Comparison of ENCODE assay signal across 14 cellular contexts in genomic region chr11:12088531-12088930, GRCh38. TPM values are rescaled to one million over a fixed set of nuclear protein-coding genes. Genes with fewer than 3 reads are reported as not detected.
DNase-seq lines count a peak whose midpoint lies in the region; ATAC-seq and TF ChIP-seq lines count a peak whose summit lies in the region.
"Had no signal": no experiment of that assay in that cellular context is flagged by ENCODE, and none has a peak within 500 bp of the region (broad histone marks: within the 10 kb centered on the region; RNA-seq: fewer than 3 reads in every experiment).

No MANE protein-coding gene starts in this region.

- H3K36me3 ChIP-seq in brain microvascular endothelial cell (replicated peaks) (no peaks in the 10 kb centered on the region), lower lobe of right lung (no peaks in the 10 kb centered on the region), upper lobe of right lung (no peaks in the 10 kb centered on the region)
- H3K36me3 ChIP-seq: gastrocnemius medialis had no signal

- intact Hi-C loops in lower lobe of right lung (cut with DNase I) (no loop called here), upper lobe of right lung (cut with DNase I) (no loop called here)

- H3K4me3 Mint-ChIP-seq in activated naive CD4-positive, alpha-beta T cell treated with anti-CD3 and anti-CD28 coated beads, Interleukin-2, amount 50 U/mL, for 24 hours, result no peak overlapping the region

- TF ChIP-seq CTCF in brain microvascular endothelial cell (IDR thresholded peaks at IDR 0.05; ENCODE audit: low read depth, low read length, missing control alignments), result no peak
- TF ChIP-seq CTCF in lower lobe of right lung (IDR thresholded peaks at IDR 0.05), result no peak
- TF ChIP-seq CTCF in upper lobe of right lung (IDR thresholded peaks at IDR 0.05), result no peak

- no peak for DNase-seq in activated naive CD4-positive, alpha-beta T cell treated with anti-CD3 and anti-CD28 coated beads, Interleukin-2, amount 50 U/mL, for 72 hours (ENCODE audit: low spot score in 2 of 2)
- DNase-seq in brain microvascular endothelial cell (no peak), lower lobe of right lung (no peak), upper lobe of right lung (no peak), HT-29 (ENCODE audit: low spot score) (no peak), dedifferentiated amniotic fluid mesenchymal stem cell (ENCODE audit: extremely low spot score) (no peak)
- no peak for DNase-seq in activated CD8-positive, alpha-beta memory T cell treated with anti-CD3 and anti-CD28 coated beads, Interleukin-2, amount 50 U/mL, for 48 hours
- DNase-seq: activated CD4-positive, alpha-beta T cell treated with anti-CD3 and anti-CD28 coated beads, Interleukin-2, amount 50 U/mL, for 1 hour; activated naive CD4-positive, alpha-beta T cell treated with Interleukin-2 at 50 U/mL for 16 hours; cortex of kidney; DMS79; NCI-H1092 treated with DMSO at 0.1 percent for 48 hours had no signal

- no peak for ATAC-seq in activated naive CD4-positive, alpha-beta T cell treated with anti-CD3 and anti-CD28 coated beads, Interleukin-2, amount 50 U/mL, for 72 hours
- ATAC-seq in lower lobe of right lung, result no peak
- no peak for ATAC-seq in upper lobe of right lung

- H3K9me3 Mint-ChIP-seq in activated naive CD4-positive, alpha-beta T cell treated with anti-CD3 and anti-CD28 coated beads, Interleukin-2, amount 50 U/mL, for 24 hours, result no peaks in the 10 kb centered on the region
- H3K9me3 Mint-ChIP-seq in activated naive CD4-positive, alpha-beta T cell treated with anti-CD3 and anti-CD28 coated beads, Interleukin-2, amount 50 U/mL, for 72 hours, result peaks cover 0 to 3% of the 10 kb centered on the region in 2 donors

- H3K27me3 ChIP-seq in brain microvascular endothelial cell (replicated peaks) (no peaks in the 10 kb centered on the region), lower lobe of right lung (ENCODE audit: low read depth) (no peaks in the 10 kb centered on the region), upper lobe of right lung (no peaks in the 10 kb centered on the region)

- no peak overlapping the region for H3K4me3 ChIP-seq in brain microvascular endothelial cell (ENCODE audit: low read depth, low read length)
- no peak overlapping the region for H3K4me3 ChIP-seq in lower lobe of right lung
- H3K4me3 ChIP-seq in upper lobe of right lung, result no peak overlapping the region
- H3K4me3 ChIP-seq: gastrocnemius medialis had no signal

- H3K36me3 Mint-ChIP-seq in activated naive CD4-positive, alpha-beta T cell treated with anti-CD3 and anti-CD28 coated beads, Interleukin-2, amount 50 U/mL, for 24 hours, result no peaks in the 10 kb centered on the region
- H3K36me3 Mint-ChIP-seq in activated naive CD4-positive, alpha-beta T cell treated with anti-CD3 and anti-CD28 coated beads, Interleukin-2, amount 50 U/mL, for 72 hours, result peaks cover 0 to 6% of the 10 kb centered on the region in 2 donors

- H3K9me3 ChIP-seq in lower lobe of right lung, result no peaks in the 10 kb centered on the region
- no peaks in the 10 kb centered on the region for H3K9me3 ChIP-seq in upper lobe of right lung
- H3K9me3 ChIP-seq: gastrocnemius medialis had no signal

- in situ Hi-C loops in brain microvascular endothelial cell (cut with HindIII; ENCODE audit: low pct_ligation_motif_present, low sequenced_read_pairs), result no loop called here

- H3K27ac Mint-ChIP-seq in activated naive CD4-positive, alpha-beta T cell treated with anti-CD3 and anti-CD28 coated beads, Interleukin-2, amount 50 U/mL, for 24 hours, result peak overlapping the region; percentile 43
- no peak overlapping the region for H3K27ac Mint-ChIP-seq in activated naive CD4-positive, alpha-beta T cell treated with anti-CD3 and anti-CD28 coated beads, Interleukin-2, amount 50 U/mL, for 72 hours

- H3K27ac ChIP-seq in brain microvascular endothelial cell (peak overlapping the region; percentile 99), lower lobe of right lung (peak overlapping the region; percentile 90), upper lobe of right lung (peak overlapping the region; percentile 88)

- H3K4me1 ChIP-seq in lower lobe of right lung (peaks cover 70% of the 10 kb centered on the region), upper lobe of right lung (peaks cover 64% of the 10 kb centered on the region)

- no peaks in the 10 kb centered on the region for H3K27me3 Mint-ChIP-seq in activated naive CD4-positive, alpha-beta T cell treated with anti-CD3 and anti-CD28 coated beads, Interleukin-2, amount 50 U/mL, for 24 hours

- peaks cover 57% of the 10 kb centered on the region for H3K4me1 Mint-ChIP-seq in activated naive CD4-positive, alpha-beta T cell treated with anti-CD3 and anti-CD28 coated beads, Interleukin-2, amount 50 U/mL, for 24 hours

RNA-seq across cellular contexts. Expression of gene MICAL2, which starts 21.9 kb away (rescaled TPM):
- 100 to 1,000 TPM in 1 of 2 donors, 10 to 100 TPM in 1; 60.8 to 124 TPM for total RNA-seq in activated naive CD4-positive, alpha-beta T cell treated with anti-CD3 and anti-CD28 coated beads, Interleukin-2, amount 50 U/mL, for 72 hours
- 127 TPM for total RNA-seq in lower lobe of right lung
- 197 TPM for total RNA-seq in upper lobe of right lung
- total RNA-seq in HT-29 (2014; rRNA removed; shearing (Covaris generic)), result 150 and 153 TPM in 2 replicates
